16 cellular contexts compared by ENCODE assay signal in the genomic region with DNA sequence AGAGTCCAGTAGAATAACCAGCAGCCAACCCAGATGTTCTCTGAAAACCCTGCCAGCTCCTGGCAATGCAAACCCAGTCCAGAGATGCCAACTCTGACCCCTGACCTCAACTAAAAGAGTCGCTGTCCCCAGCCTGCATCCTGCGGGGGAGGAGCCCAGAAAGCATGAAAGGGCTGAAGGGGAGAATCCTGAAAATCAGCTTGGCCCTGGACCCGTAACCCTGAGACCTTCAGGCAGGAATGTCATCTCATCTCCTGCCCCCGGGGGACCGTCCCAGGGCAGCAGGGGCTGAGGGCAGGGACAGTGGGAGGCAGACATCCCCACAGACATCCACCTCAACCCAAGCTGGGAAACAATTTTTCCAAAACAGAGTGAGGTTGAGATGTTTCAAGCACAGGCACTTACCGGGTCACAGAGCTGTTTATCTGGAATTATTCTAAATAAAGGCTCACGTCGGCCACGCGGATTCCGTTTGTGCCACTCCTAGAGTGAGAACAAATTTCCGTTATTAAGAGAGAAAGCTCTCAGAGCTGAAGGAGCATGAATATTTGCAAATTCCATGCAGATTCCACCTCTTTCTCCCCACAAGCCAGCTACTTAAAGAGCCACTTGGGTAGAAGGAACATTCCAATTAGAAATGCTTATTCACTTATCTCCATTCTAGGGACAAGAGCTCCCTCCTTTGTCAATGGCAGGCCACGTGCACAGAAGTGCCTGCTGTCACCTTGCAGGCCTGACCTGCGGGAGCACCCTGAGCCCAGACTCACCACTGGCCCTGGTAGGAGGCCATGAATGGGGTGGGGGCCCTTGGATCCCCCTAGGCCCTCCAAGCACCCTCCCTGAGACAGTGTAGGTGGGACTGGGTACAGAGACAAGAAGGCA.
DNase-seq lines count a peak whose midpoint lies in the region; ATAC-seq, FAIRE-seq and TF ChIP-seq lines count a peak whose summit lies in the region.
"Had no signal": no experiment of that assay in that cellular context is flagged by ENCODE, and none has a peak within 500 bp of the region (broad histone marks: within the 10 kb centered on the region; RNA-seq: fewer than 3 reads in every experiment).

No MANE protein-coding gene starts in this region.

- H4K20me1 ChIP-seq in Loucy (ENCODE audit: insufficient read depth, low read length, poor library complexity, severe bottlenecking) (no peaks in the 10 kb centered on the region), neural cell (ENCODE audit: insufficient read depth) (no peaks in the 10 kb centered on the region)

- H3K27ac ChIP-seq in neural cell (ENCODE audit: low read length) (no peak overlapping the region), stomach (no peak overlapping the region)
- H3K27ac ChIP-seq: hepatocyte, SJSA1 had no signal

- H3K4me1 ChIP-seq in Loucy (ENCODE audit: insufficient read depth, low read length, poor library complexity, severe bottlenecking) (no peaks in the 10 kb centered on the region), stomach (no peaks in the 10 kb centered on the region)
- H3K4me1 ChIP-seq: SJSA1 had no signal

- H3K36me3 ChIP-seq in Loucy (ENCODE audit: insufficient read depth, low read length), result no peaks in the 10 kb centered on the region
- H3K36me3 ChIP-seq in bronchial epithelial cell (ENCODE audit: control insufficient read depth, insufficient read depth, low read length), result no peaks in the 10 kb centered on the region
- H3K36me3 ChIP-seq in neural cell (ENCODE audit: insufficient read depth, low read length), result no peaks in the 10 kb centered on the region
- H3K36me3 ChIP-seq in stomach, result no peaks in the 10 kb centered on the region
- H3K36me3 ChIP-seq: SJSA1 had no signal

- H3K27me3 ChIP-seq in Loucy (ENCODE audit: insufficient read depth, low read length, poor library complexity, severe bottlenecking) (no peaks in the 10 kb centered on the region), bronchial epithelial cell (ENCODE audit: control insufficient read depth, insufficient read depth, low read length) (no peaks in the 10 kb centered on the region), neural cell (ENCODE audit: insufficient read depth, low read depth, low read length) (no peaks in the 10 kb centered on the region), stomach (peaks cover 0 to 86% (median 0%) of the 10 kb centered on the region in 3 donors)
- H3K27me3 ChIP-seq: hepatocyte had no signal

- no peak overlapping the region for H3K4me2 ChIP-seq in Loucy (ENCODE audit: low read depth, low read length, poor library complexity, severe bottlenecking)
- no peak overlapping the region for H3K4me2 ChIP-seq in neural cell (ENCODE audit: low read length)
- H3K4me2 ChIP-seq: hepatocyte had no signal

- POLR2A ChIA-PET in activated CD4-positive, alpha-beta memory T cell treated with anti-CD3 and anti-CD28 coated beads, Interleukin-2, amount 10 ng/mL, durations not matched to agents 7 days and 5 days (lab: Charles Lee), result no interaction called here

- DNase-seq in DMS79 (lab: John Stamatoyannopoulos, UW) (peak; percentile 59), bronchial epithelial cell (ENCODE audit: low read depth) (peak; percentile 5), stomach (no peak), glomerular visceral epithelial cell (ENCODE audit: extremely low spot score) (no peak)
- DNase-seq in activated CD4-positive, alpha-beta memory T cell treated with anti-CD3 and anti-CD28 coated beads, Interleukin-2, amount 10 ng/mL, durations not matched to agents 7 days and 5 days, result no peak
- DNase-seq: activated gamma-delta T cell treated with Interleukin-2 at 50 U/mL for 16 hours, COR-L47, H9, NCI-H1694, NCI-H446 treated with DMSO at 0.1 percent for 48 hours, T-helper 9 cell had no signal

- H3K9me2 ChIP-seq in Loucy (replicated peaks; ENCODE audit: low read depth, low read length) (no peaks in the 10 kb centered on the region), neural cell (ENCODE audit: insufficient read depth, low read length) (no peaks in the 10 kb centered on the region)

- CTCF ChIA-PET in activated CD4-positive, alpha-beta memory T cell treated with anti-CD3 and anti-CD28 coated beads, Interleukin-2, amount 10 ng/mL, durations not matched to agents 7 days and 5 days (lab: Charles Lee), result interaction anchor here (1.2 kb wide), 1 partner anchor 9 kb away, joined by 3 read pairs; no protein-coding TSS in a partner anchor

- no peak overlapping the region for H3K4me3 ChIP-seq in Loucy (ENCODE audit: low read length, poor library complexity, severe bottlenecking)
- no peak overlapping the region for H3K4me3 ChIP-seq in bronchial epithelial cell (ENCODE audit: low read depth, low read length)
- no peak overlapping the region for H3K4me3 ChIP-seq in neural cell (ENCODE audit: low read length)
- H3K4me3 ChIP-seq in stomach, result no peak overlapping the region
- H3K4me3 ChIP-seq: hepatocyte, SJSA1 had no signal

- 42 to 62% (median 46%) methylated on average over 14 of the region's 14 CpGs for WGBS in stomach, 5 donors

- H2AFZ ChIP-seq in Loucy (ENCODE audit: low read length) (no peak overlapping the region), neural cell (ENCODE audit: low read depth, low read length) (no peak overlapping the region)
- H2AFZ ChIP-seq: hepatocyte had no signal

- TF ChIP-seq CTCF in Loucy (conservative IDR thresholded peaks at IDR 0.05; ENCODE audit: low read length) (peak; percentile 22; the same call in 1 of the 2 replicates), bronchial epithelial cell (IDR thresholded peaks at IDR 0.05; ENCODE audit: insufficient read depth, low read length, severe bottlenecking) (no peak), neural cell (IDR thresholded peaks at IDR 0.05; ENCODE audit: poor library complexity, severe bottlenecking) (peak; percentile 70), stomach (IDR thresholded peaks at IDR 0.05) (no peak)

- no peak overlapping the region for H3K4me3 Mint-ChIP-seq in activated CD4-positive, alpha-beta memory T cell treated with anti-CD3 and anti-CD28 coated beads, Interleukin-2, amount 10 ng/mL, durations not matched to agents 7 days and 5 days
- H3K4me3 Mint-ChIP-seq: H9 had no signal

- peak; percentile 73 for TF ChIP-seq RAD21 in neural cell (conservative IDR thresholded peaks at IDR 0.05)

- intact Hi-C loops in stomach (cut with DNase I; ENCODE audit: low total_unique reads), result no loop called here

- no peak for FAIRE-seq in bronchial epithelial cell (lab: Jason Lieb, UNC)

- no peaks in the 10 kb centered on the region for H3F3A ChIP-seq in Loucy (ENCODE audit: low read depth)
- H3F3A ChIP-seq in neural cell (ENCODE audit: insufficient read depth, low read length, poor library complexity, severe bottlenecking), result no peaks in the 10 kb centered on the region

- ATAC-seq in HG03521 (IDR thresholded peaks at IDR 0.05; ENCODE audit: unreplicated experiment), result no peak

- no peaks in the 10 kb centered on the region for H3K9me3 Mint-ChIP-seq in activated CD4-positive, alpha-beta memory T cell treated with anti-CD3 and anti-CD28 coated beads, Interleukin-2, amount 10 ng/mL, durations not matched to agents 7 days and 5 days
- H3K9me3 Mint-ChIP-seq: H9 had no signal

- no peaks in the 10 kb centered on the region for H3K79me2 ChIP-seq in Loucy (ENCODE audit: insufficient read depth, low read length)
- no peaks in the 10 kb centered on the region for H3K79me2 ChIP-seq in neural cell (replicated peaks; ENCODE audit: insufficient read depth, low read length)
- H3K79me2 ChIP-seq: hepatocyte had no signal

- no peaks in the 10 kb centered on the region for H3K27me3 Mint-ChIP-seq in activated CD4-positive, alpha-beta memory T cell treated with anti-CD3 and anti-CD28 coated beads, Interleukin-2, amount 10 ng/mL, durations not matched to agents 7 days and 5 days

- H3K4me1 Mint-ChIP-seq in activated CD4-positive, alpha-beta memory T cell treated with anti-CD3 and anti-CD28 coated beads, Interleukin-2, amount 10 ng/mL, durations not matched to agents 7 days and 5 days, result no peaks in the 10 kb centered on the region

- TF ChIP-seq EP300 in neural cell (conservative IDR thresholded peaks at IDR 0.05; ENCODE audit: poor library complexity, severe bottlenecking), result no peak
- TF ChIP-seq EP300 in stomach (IDR thresholded peaks at IDR 0.05), result no peak

- H3K27ac Mint-ChIP-seq in activated CD4-positive, alpha-beta memory T cell treated with anti-CD3 and anti-CD28 coated beads, Interleukin-2, amount 10 ng/mL, durations not matched to agents 7 days and 5 days, result no peak overlapping the region

- no peaks in the 10 kb centered on the region for H3K9me3 ChIP-seq in Loucy (ENCODE audit: insufficient read depth, low read depth, low read length)
- H3K9me3 ChIP-seq in neural cell (ENCODE audit: low read length), result no peaks in the 10 kb centered on the region
- H3K9me3 ChIP-seq in stomach, result no peaks in the 10 kb centered on the region
- H3K9me3 ChIP-seq: SJSA1 had no signal

- TF ChIP-seq POLR2A in stomach (IDR thresholded peaks at IDR 0.05), result no peak

- H3K36me3 Mint-ChIP-seq in activated CD4-positive, alpha-beta memory T cell treated with anti-CD3 and anti-CD28 coated beads, Interleukin-2, amount 10 ng/mL, durations not matched to agents 7 days and 5 days (ENCODE audit: low read depth), result no peaks in the 10 kb centered on the region

- H3K9ac ChIP-seq in Loucy (ENCODE audit: low read depth, low read length, poor library complexity, severe bottlenecking), result no peak overlapping the region
- H3K9ac ChIP-seq in neural cell (ENCODE audit: low read length), result no peak overlapping the region

TF ChIP-seq in neural cell, 6 proteins besides CTCF, POLR2A, EP300 and RAD21 (continues in another document):
- TF ChIP-seq, protein P1, sequence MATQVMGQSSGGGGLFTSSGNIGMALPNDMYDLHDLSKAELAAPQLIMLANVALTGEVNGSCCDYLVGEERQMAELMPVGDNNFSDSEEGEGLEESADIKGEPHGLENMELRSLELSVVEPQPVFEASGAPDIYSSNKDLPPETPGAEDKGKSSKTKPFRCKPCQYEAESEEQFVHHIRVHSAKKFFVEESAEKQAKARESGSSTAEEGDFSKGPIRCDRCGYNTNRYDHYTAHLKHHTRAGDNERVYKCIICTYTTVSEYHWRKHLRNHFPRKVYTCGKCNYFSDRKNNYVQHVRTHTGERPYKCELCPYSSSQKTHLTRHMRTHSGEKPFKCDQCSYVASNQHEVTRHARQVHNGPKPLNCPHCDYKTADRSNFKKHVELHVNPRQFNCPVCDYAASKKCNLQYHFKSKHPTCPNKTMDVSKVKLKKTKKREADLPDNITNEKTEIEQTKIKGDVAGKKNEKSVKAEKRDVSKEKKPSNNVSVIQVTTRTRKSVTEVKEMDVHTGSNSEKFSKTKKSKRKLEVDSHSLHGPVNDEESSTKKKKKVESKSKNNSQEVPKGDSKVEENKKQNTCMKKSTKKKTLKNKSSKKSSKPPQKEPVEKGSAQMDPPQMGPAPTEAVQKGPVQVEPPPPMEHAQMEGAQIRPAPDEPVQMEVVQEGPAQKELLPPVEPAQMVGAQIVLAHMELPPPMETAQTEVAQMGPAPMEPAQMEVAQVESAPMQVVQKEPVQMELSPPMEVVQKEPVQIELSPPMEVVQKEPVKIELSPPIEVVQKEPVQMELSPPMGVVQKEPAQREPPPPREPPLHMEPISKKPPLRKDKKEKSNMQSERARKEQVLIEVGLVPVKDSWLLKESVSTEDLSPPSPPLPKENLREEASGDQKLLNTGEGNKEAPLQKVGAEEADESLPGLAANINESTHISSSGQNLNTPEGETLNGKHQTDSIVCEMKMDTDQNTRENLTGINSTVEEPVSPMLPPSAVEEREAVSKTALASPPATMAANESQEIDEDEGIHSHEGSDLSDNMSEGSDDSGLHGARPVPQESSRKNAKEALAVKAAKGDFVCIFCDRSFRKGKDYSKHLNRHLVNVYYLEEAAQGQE (IDR thresholded peaks at IDR 0.05; ENCODE audit: borderline replicate concordance), result no peak

Comparison
In these comparisons a context has a peak if more than half of its experiments do, and no peak if none do; other contexts are left out.
1. DNase-seq: peak in DMS79 (single experiment) and bronchial epithelial cell (single experiment); none in activated CD4-positive, alpha-beta memory T cell treated with anti-CD3 and anti-CD28 coated beads, Interleukin-2, amount 10 ng/mL, durations not matched to agents 7 days and 5 days (single experiment), stomach (single experiment) and glomerular visceral epithelial cell (single experiment).
2. CTCF ChIP-seq: peak in Loucy (single experiment) and neural cell (single experiment); none in bronchial epithelial cell (single experiment) and stomach (0 of 7).